In the genomic region with DNA sequence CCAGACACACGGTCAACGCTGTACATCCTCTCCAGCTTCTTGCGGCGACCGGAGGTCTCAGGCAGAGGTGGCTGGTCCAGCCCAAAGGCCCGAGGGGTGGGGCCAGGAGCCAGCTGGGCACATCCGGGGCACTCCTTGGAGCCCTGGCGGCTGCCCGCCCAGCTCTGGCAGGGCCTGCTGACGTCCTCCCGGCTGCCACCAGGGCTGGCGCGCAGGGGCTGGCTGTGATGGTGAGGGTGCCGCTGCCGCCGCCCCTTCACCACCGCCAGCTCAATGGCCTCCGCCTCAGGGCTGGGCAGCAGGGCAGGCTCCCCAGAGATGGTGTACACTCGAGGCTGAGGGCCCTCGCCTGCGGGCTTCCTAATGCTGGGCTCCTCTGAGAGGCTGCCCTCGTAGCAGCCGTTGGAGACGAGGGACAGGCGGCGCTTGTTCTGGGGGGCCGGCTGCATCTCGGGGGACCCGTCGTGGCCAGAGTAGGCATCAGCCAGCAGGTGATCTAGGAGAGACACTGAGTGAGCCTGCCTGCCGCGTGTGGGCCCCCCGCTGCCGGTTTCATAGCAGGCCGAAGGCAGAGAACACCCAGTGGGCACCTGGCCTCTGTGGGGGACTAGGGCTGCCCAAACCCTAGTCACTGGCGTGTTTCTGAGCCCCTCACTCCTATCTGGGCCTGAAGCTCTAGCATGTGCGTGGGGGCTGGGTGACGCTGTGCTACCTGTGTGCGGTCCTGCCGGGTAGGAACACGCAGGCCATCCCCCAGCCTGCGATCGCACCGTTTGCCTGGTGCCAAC, we compare ENCODE assay signal across 9 cellular contexts. TPM values are rescaled to one million over a fixed set of nuclear protein-coding genes. Genes with fewer than 3 reads are reported as not detected.
A peak's percentile ranks its signal among the peaks of the same experiment; 100 is the strongest.
DNase-seq lines count a peak whose midpoint lies in the region; ATAC-seq and TF ChIP-seq lines count a peak whose summit lies in the region.
"Had no signal": no experiment of that assay in that cellular context is flagged by ENCODE, and none has a peak within 500 bp of the region (broad histone marks: within the 10 kb centered on the region; RNA-seq: fewer than 3 reads in every experiment).

No MANE protein-coding gene starts in this region.

- peaks cover 12 to 23% (median 17%) of the 10 kb centered on the region in 3 donors for H3K4me1 Mint-ChIP-seq in naive B cell

- DNase-seq in AG10803 (ENCODE audit: low read depth), result no peak
- DNase-seq in colonic mucosa, result no peak
- no peak for DNase-seq in naive B cell
- no peak for DNase-seq in G401 (ENCODE audit: low spot score)
- no peak for DNase-seq in NCI-H526 (lab: John Stamatoyannopoulos, UW)
- no peak for DNase-seq in trophoblast cell
- DNase-seq in middle frontal gyrus (ENCODE audit: extremely low spot score, low spot score), result no peak

- H4K8ac ChIP-seq in trophoblast cell (ENCODE audit: low read depth, low read length), result no peak overlapping the region

- H4K20me1 ChIP-seq in OCI-LY1 (ENCODE audit: insufficient read depth, low read length), result no peaks in the 10 kb centered on the region

- no peak overlapping the region for H3K23ac ChIP-seq in trophoblast cell (ENCODE audit: low read length)

- no peak overlapping the region for H3K14ac ChIP-seq in trophoblast cell (ENCODE audit: low read length)

- H2AFZ ChIP-seq in OCI-LY1 (ENCODE audit: low read length) (no peak overlapping the region), trophoblast cell (ENCODE audit: insufficient read depth, low read length, poor library complexity) (no peak overlapping the region)

- H3K4me2 ChIP-seq in OCI-LY1 (ENCODE audit: low read length) (peak overlapping the region; percentile 67), trophoblast cell (ENCODE audit: low read length) (no peak overlapping the region)

- no peak overlapping the region for H2BK120ac ChIP-seq in trophoblast cell (ENCODE audit: insufficient read depth, low read length, poor library complexity)

- H3K27me3 Mint-ChIP-seq in naive B cell, result no peaks in the 10 kb centered on the region

- no peak overlapping the region for H3K27ac ChIP-seq in OCI-LY1 (ENCODE audit: low read depth, low read length, poor library complexity, severe bottlenecking)
- H3K27ac ChIP-seq in colonic mucosa, result no peak overlapping the region
- no peak overlapping the region for H3K27ac ChIP-seq in trophoblast cell (ENCODE audit: low read depth, low read length)

- no peak overlapping the region for H4K91ac ChIP-seq in trophoblast cell (ENCODE audit: low read depth, low read length)

- H3K79me1 ChIP-seq in trophoblast cell (ENCODE audit: low read length), result peaks cover 12% of the 10 kb centered on the region

- H3K4me1 ChIP-seq in OCI-LY1 (ENCODE audit: insufficient read depth, low read length, severe bottlenecking) (peaks cover 50% of the 10 kb centered on the region), colonic mucosa (peaks cover 17% of the 10 kb centered on the region), trophoblast cell (ENCODE audit: control insufficient read depth in 1 of 2, insufficient read depth in 2 of 2, low read length in 2 of 2) (peaks cover 20 to 27% of the 10 kb centered on the region in 2 experiments)

- no peaks in the 10 kb centered on the region for H3K36me3 Mint-ChIP-seq in naive B cell

- no peak overlapping the region for H2BK5ac ChIP-seq in trophoblast cell (ENCODE audit: low read depth, low read length, poor library complexity)

- in situ Hi-C loops in G401 (cut with HindIII; ENCODE audit: low sequenced_read_pairs), result no loop called here

- intact Hi-C loops in colonic mucosa (cut with DNase I), result no loop called here

- H3K4ac ChIP-seq in trophoblast cell (ENCODE audit: low read depth, low read length), result no peak overlapping the region

- H3K36me3 ChIP-seq in OCI-LY1 (ENCODE audit: insufficient read depth, low read length) (peaks cover 23% of the 10 kb centered on the region), colonic mucosa (no peaks in the 10 kb centered on the region), trophoblast cell (ENCODE audit: control insufficient read depth in 1 of 2, insufficient read depth in 2 of 2, low read length in 2 of 2) (peaks cover 13 to 26% of the 10 kb centered on the region in 2 experiments)

- H3K27me3 ChIP-seq in OCI-LY1 (ENCODE audit: insufficient read depth, low read length) (peaks cover 2% of the 10 kb centered on the region; the same call in 1 of the 2 replicates), colonic mucosa (no peaks in the 10 kb centered on the region), trophoblast cell (ENCODE audit: insufficient read depth, low read length) (peaks cover 2% of the 10 kb centered on the region)

- H3K9me3 ChIP-seq in OCI-LY1 (ENCODE audit: low read length) (no peaks in the 10 kb centered on the region), colonic mucosa (no peaks in the 10 kb centered on the region), trophoblast cell (ENCODE audit: insufficient read depth, low read depth, low read length) (peaks cover 4% of the 10 kb centered on the region)

- no peak overlapping the region for H2AK5ac ChIP-seq in trophoblast cell (ENCODE audit: low read length)

- no peak for ATAC-seq in naive B cell (ENCODE audit: low read depth in 2 of 2)

- H3K9me3 Mint-ChIP-seq in naive B cell, result no peaks in the 10 kb centered on the region

- H3K18ac ChIP-seq in trophoblast cell (ENCODE audit: low read length), result no peak overlapping the region

- H3K9me2 ChIP-seq in OCI-LY1 (ENCODE audit: low read depth, low read length), result no peaks in the 10 kb centered on the region

- TF ChIP-seq CTCF in AG10803 (conservative IDR thresholded peaks at IDR 0.05; ENCODE audit: low read length) (no peak), OCI-LY1 (IDR thresholded peaks at IDR 0.05; ENCODE audit: low read length) (no peak), colonic mucosa (IDR thresholded peaks at IDR 0.05) (no peak)

- peak overlapping the region; percentile 21 to 81 (median 68) for H3K4me3 Mint-ChIP-seq in naive B cell

- WGBS in trophoblast cell (ENCODE audit: extremely low coverage, insufficient coverage, insufficient read length), result no CpG with 5 or more reads among the region's 44 CpGs

- H4K12ac ChIP-seq in trophoblast cell (ENCODE audit: low read depth, low read length), result no peak overlapping the region

- H3F3A ChIP-seq in OCI-LY1 (ENCODE audit: insufficient read depth, low read length), result no peaks in the 10 kb centered on the region

- no peak overlapping the region; the same call in 1 of the 2 replicates for H3K9ac ChIP-seq in OCI-LY1 (ENCODE audit: low read length)
- H3K9ac ChIP-seq in colonic mucosa (ENCODE audit: low read depth in 2 of 2, low read length in 2 of 2), result peak overlapping the region in 1 of 2 donors; percentile 81
- no peak overlapping the region for H3K9ac ChIP-seq in trophoblast cell (ENCODE audit: low read length)

- H3K4me3 ChIP-seq in AG10803 (ENCODE audit: low read length), result peak overlapping the region; percentile 67
- peak overlapping the region; percentile 65 for H3K4me3 ChIP-seq in OCI-LY1 (ENCODE audit: low read depth, low read length, poor library complexity, severe bottlenecking)
- peak overlapping the region; percentile 66 for H3K4me3 ChIP-seq in colonic mucosa
- H3K4me3 ChIP-seq in trophoblast cell (ENCODE audit: low read depth, low read length), result no peak overlapping the region

- H3K79me2 ChIP-seq in OCI-LY1 (ENCODE audit: insufficient read depth, low read length) (no peaks in the 10 kb centered on the region), trophoblast cell (ENCODE audit: control insufficient read depth, insufficient read depth, low read length, poor library complexity) (peaks cover 4% of the 10 kb centered on the region)

- no peak overlapping the region for H2BK12ac ChIP-seq in trophoblast cell (ENCODE audit: low read length)

- H3K27ac Mint-ChIP-seq in naive B cell, result peak overlapping the region in 1 of 6 donors; percentile 56

RNA-seq across cellular contexts. Expression of a gene that starts 1.5 kb away (rescaled TPM):
- 10 to 100 TPM; 33.7 to 47.8 TPM for total RNA-seq in colonic mucosa
- 1 to 10 TPM in 5 of 6 donors, not detected in 1; 2.7 to 7.6 (median 3.7) TPM for polyA plus RNA-seq in naive B cell (ENCODE audit: low read depth in 6 of 6)
- 76.9 and 96.6 TPM in 2 replicates for total RNA-seq in G401 (2014; rRNA removed; shearing (Covaris generic))
- 18.1 and 19.1 TPM in 2 replicates for polyA plus RNA-seq in trophoblast cell (2013)

RNA-seq across cellular contexts. Expression of a gene that starts 16.4 kb away (rescaled TPM):
- 10 to 100 TPM; 48.3 to 72.0 TPM for total RNA-seq in colonic mucosa
- not detected for polyA plus RNA-seq in naive B cell (ENCODE audit: low read depth in 6 of 6)
- 1.6 and 1.9 TPM in 2 replicates for total RNA-seq in G401 (2014; rRNA removed; shearing (Covaris generic))
- 0.08 and 0.11 TPM in 2 replicates for polyA plus RNA-seq in trophoblast cell (2013)
- total RNA-seq: frontal cortex had no signal

RNA-seq across cellular contexts. Expression of a gene that starts 34.4 kb away (rescaled TPM):
- total RNA-seq in colonic mucosa, result 10 to 100 TPM; 27.5 to 29.3 TPM
- polyA plus RNA-seq in naive B cell (ENCODE audit: low read depth in 6 of 6), result 1 to 10 TPM in 5 of 6 donors, not detected in 1; 1.3 to 2.3 (median 1.6) TPM
- 0.18 TPM in 1 of 2 replicates, not detected in the other for total RNA-seq in G401 (2014; rRNA removed; shearing (Covaris generic))
- polyA plus RNA-seq in trophoblast cell (2013), result 0.19 and 0.21 TPM in 2 replicates

RNA-seq across cellular contexts. Expression of a gene that starts 34.6 kb away (rescaled TPM):
- total RNA-seq in colonic mucosa, result 10 to 100 TPM; 34.9 to 36.4 TPM
- polyA plus RNA-seq in naive B cell (ENCODE audit: low read depth in 6 of 6), result 1 to 10 TPM in 5 of 6 donors, not detected in 1; 2.3 to 7.5 (median 4.5) TPM
- total RNA-seq in G401 (2014; rRNA removed; shearing (Covaris generic)), result 4.8 and 7.9 TPM in 2 replicates
- 4.7 and 5.1 TPM in 2 replicates for polyA plus RNA-seq in trophoblast cell (2013)

Comparison
In these comparisons a context has a peak if more than half of its experiments do, and no peak if none do; other contexts are left out.
1. RNA of a gene that starts 16.4 kb away (total RNA-seq): 48.3 to 72.0 TPM in colonic mucosa; 1.6 to 1.9 TPM in G401; every median in the first group is over 10 times any median in the second.
2. RNA of a gene that starts 34.4 kb away (total RNA-seq): 27.5 to 29.3 TPM in colonic mucosa; 0.18 TPM in G401; every median in the first group is over 10 times any median in the second.